8 cellular contexts compared by ENCODE assay signal in the genomic region with DNA sequence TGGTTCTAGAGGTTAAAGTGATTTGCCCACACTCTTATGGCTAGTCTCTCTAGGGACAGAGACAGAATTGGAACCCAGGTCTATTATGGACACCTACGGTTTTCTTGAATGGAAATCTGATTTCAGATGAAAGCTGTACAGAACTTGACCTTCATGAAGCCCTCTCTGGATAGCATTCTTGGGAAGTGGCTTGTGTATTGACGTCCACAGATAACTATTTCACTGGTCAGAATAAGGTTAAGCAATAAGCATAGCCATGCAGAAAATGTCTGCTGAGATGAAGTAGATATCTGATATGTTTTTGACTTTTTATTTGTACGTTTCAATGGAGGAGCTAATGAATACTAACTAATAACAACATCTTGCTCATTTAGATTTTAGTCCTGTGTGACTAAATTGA. TPM values are rescaled to one million over a fixed set of nuclear protein-coding genes. Genes with fewer than 3 reads are reported as not detected.
DNase-seq lines count a peak whose midpoint lies in the region; ATAC-seq, FAIRE-seq and TF ChIP-seq lines count a peak whose summit lies in the region.

No MANE protein-coding gene starts in this region.

- H4K20me1 ChIP-seq in K562 (replicated peaks; ENCODE audit: control insufficient read depth, insufficient read depth, low read length): no peaks in the 10 kb centered on the region

- POLR2A ChIA-PET in K562 (lab: Yijun Ruan, JAX): interaction anchor here (0.7 to 2.0 kb wide), 3 partner anchors 8 to 13 kb away, joined by 3 to 5 read pairs (median 3); no protein-coding TSS in a partner anchor

- H3K36me3 Mint-ChIP-seq in activated T-cell treated with anti-CD3 and anti-CD28 coated beads, Interleukin-2, amount 50 U/mL, for 24 hours (ENCODE audit: low read depth): no peaks in the 10 kb centered on the region

- no peak overlapping the region for H3K27ac ChIP-seq in K562 (ENCODE audit: extremely low read depth, low read depth, low read length)
- peak overlapping the region; percentile 73 to 88 (median 83) for H3K27ac ChIP-seq in transverse colon

- H3K4me3 ChIP-seq in K562 (no peak overlapping the region; the same call in 1 of the 2 replicates), transverse colon (peak overlapping the region in 1 of 4 donors; percentile 64)

- no peak for TF ChIP-seq CTCF in K562 (IDR thresholded peaks at IDR 0.05 in 2 of 3, conservative IDR thresholded peaks at IDR 0.05 in 1 of 3; ENCODE audit: insufficient read depth in 2 of 3, low read depth in 1 of 3, low read length in 3 of 3)
- TF ChIP-seq CTCF in transverse colon (IDR thresholded peaks at IDR 0.05): no peak

- H3K36me3 ChIP-seq in K562 (ENCODE audit: control insufficient read depth, insufficient read depth, low read length): no peaks in the 10 kb centered on the region
- no peaks in the 10 kb centered on the region for H3K36me3 ChIP-seq in transverse colon

- H3K4me3 Mint-ChIP-seq in activated T-cell treated with anti-CD3 and anti-CD28 coated beads, Interleukin-2, amount 50 U/mL, for 24 hours: peak overlapping the region; percentile 63

- 13% methylated on average over 3 of the region's 3 CpGs for WGBS in K562 (ENCODE audit: insufficient coverage, low coverage, missing lambda C conversion rate)
- 55 to 70% methylated on average over 1 to 3 of the region's 3 CpGs for WGBS in transverse colon (ENCODE audit: low coverage in 1 of 2), 2 donors

- no peaks in the 10 kb centered on the region for H3K9me3 ChIP-seq in K562 (replicated peaks; ENCODE audit: control insufficient read depth, insufficient read depth, low read depth, low read length)
- H3K9me3 ChIP-seq in transverse colon: no peaks in the 10 kb centered on the region

- no peaks in the 10 kb centered on the region for H3K9me3 Mint-ChIP-seq in activated T-cell treated with anti-CD3 and anti-CD28 coated beads, Interleukin-2, amount 50 U/mL, for 24 hours

- CTCF ChIA-PET in K562 (lab: Yijun Ruan, JAX; ENCODE audit: low intra/inter-chr PET ratio): no interaction called here

- no peak overlapping the region for H2AFZ ChIP-seq in K562 (ENCODE audit: low read depth, low read length)

- no TSS peak for BruUV-seq in K562 (replicated peaks; lab: Mats Ljungman, UMichigan)

- peak overlapping the region in 1 of 2 experiments; percentile 39; a peak in 2 of 4 replicates for H3K9ac ChIP-seq in K562 (ENCODE audit: insufficient read depth in 1 of 2, low read depth in 2 of 2, low read length in 2 of 2)

- H3K27me3 ChIP-seq in K562 (ENCODE audit: control insufficient read depth in 2 of 2, insufficient read depth in 2 of 2, low read length in 2 of 2): peaks cover 24 to 25% of the 10 kb centered on the region in 2 experiments; a peak in 4 of 5 replicates
- peaks cover 24% of the 10 kb centered on the region for H3K27me3 ChIP-seq in transverse colon

- H3K9me1 ChIP-seq in K562 (ENCODE audit: control insufficient read depth, insufficient read depth, low read length): no peaks in the 10 kb centered on the region

- in situ Hi-C loops in K562 (cut with MboI) (no loop called here), transverse colon (cut with MboI; ENCODE audit: low pct_ligation_motif_present in 1 of 4, low pct_unique_long_range_greater_than_20kb in 1 of 4, low sequenced_read_pairs in 3 of 4) (loop anchor here in 1 of 4 donors (25.0 kb wide), 1 partner anchor 111 kb away; no protein-coding TSS in a partner anchor)

- no peak overlapping the region for H3K27ac Mint-ChIP-seq in activated T-cell treated with anti-CD3 and anti-CD28 coated beads, Interleukin-2, amount 50 U/mL, for 24 hours

- peaks cover 9 to 19% of the 10 kb centered on the region in 2 experiments; a peak in 4 of 5 replicates for H3K4me1 ChIP-seq in K562 (replicated peaks in 1 of 2; ENCODE audit: control insufficient read depth in 2 of 2, insufficient read depth in 2 of 2, low read length in 2 of 2)
- peaks cover 13 to 30% (median 19%) of the 10 kb centered on the region in 4 donors for H3K4me1 ChIP-seq in transverse colon

- no peak for FAIRE-seq in K562 (lab: Jason Lieb, UNC)

- peak overlapping the region; percentile 85 for H3K4me2 ChIP-seq in K562 (ENCODE audit: insufficient read depth, low read length)

- H3K79me2 ChIP-seq in K562 (ENCODE audit: control insufficient read depth, insufficient read depth, low read length): no peaks in the 10 kb centered on the region

- TF ChIP-seq EP300 in K562 (IDR thresholded peaks at IDR 0.05; ENCODE audit: low read length) (no peak), transverse colon (IDR thresholded peaks at IDR 0.05; ENCODE audit: low read depth) (no peak)

- intact Hi-C loops in K562 (cut with micrococcal nuclease) (no loop called here), transverse colon (cut with DNase I; ENCODE audit: low total_unique reads) (no loop called here)

- H3K27me3 Mint-ChIP-seq in activated T-cell treated with anti-CD3 and anti-CD28 coated beads, Interleukin-2, amount 50 U/mL, for 24 hours: peaks cover 81% of the 10 kb centered on the region

- H3K4me1 Mint-ChIP-seq in activated T-cell treated with anti-CD3 and anti-CD28 coated beads, Interleukin-2, amount 50 U/mL, for 24 hours (ENCODE audit: low read depth): peaks cover 21% of the 10 kb centered on the region

- no peak for DNase-seq in activated T-cell treated with anti-CD3 and anti-CD28 coated beads, Interleukin-2, amount 50 U/mL, for 24 hours
- DNase-seq in activated T-cell treated with anti-CD3 and anti-CD28 coated beads, Interleukin-2, amount 50 U/mL, for 48 hours: no peak
- DNase-seq in K562 (ENCODE audit: extremely low read depth in 1 of 4, low spot score in 3 of 4) (no peak), kidney tubule cell (ENCODE audit: low spot score) (peak; percentile 36), transverse colon (no peak), SW 1271 (lab: John Stamatoyannopoulos, UW) (no peak)

- no peak for TF ChIP-seq RAD21 in K562 (CRISPR knock-in tag; conservative IDR thresholded peaks at IDR 0.05 in 1 of 2, IDR thresholded peaks at IDR 0.05 in 1 of 2)

- ATAC-seq in K562: no peak
- ATAC-seq in HG02571 (IDR thresholded peaks at IDR 0.05; ENCODE audit: unreplicated experiment): no peak
- ATAC-seq in HG03175 (IDR thresholded peaks at IDR 0.05; ENCODE audit: unreplicated experiment): no peak

- no peak for TF ChIP-seq POLR2A in K562 (conservative IDR thresholded peaks at IDR 0.05)
- no peak for TF ChIP-seq POLR2A in transverse colon (IDR thresholded peaks at IDR 0.05)

TF ChIP-seq in K562, 482 proteins besides CTCF, POLR2A, EP300 and RAD21:
- TF ChIP-seq CEBPB (tag; IDR thresholded peaks at IDR 0.05): peak; percentile 60; the same call in 1 of the 2 replicates
- no peak for TF ChIP-seq CEBPG (CRISPR knock-in tag; IDR thresholded peaks at IDR 0.05)
- TF ChIP-seq CEBPG (tag; conservative IDR thresholded peaks at IDR 0.05 in 1 of 2, IDR thresholded peaks at IDR 0.05 in 1 of 2): peak in 1 of 2 experiments; percentile 11; a peak in 1 of 4 replicates
- TF ChIP-seq ZNF445 (CRISPR knock-in tag; IDR thresholded peaks at IDR 0.05; ENCODE audit: low read depth): no peak

RNA-seq across cellular contexts. Expression of a gene that starts 1.1 kb away (rescaled TPM):
- total RNA-seq in K562 (2011; cell fraction: chromatin; rRNA removed; ENCODE audit: low replicate concordance): 7.0 and 10.5 TPM in 2 replicates
- 2.7 and 3.4 TPM in 2 replicates for total RNA-seq in K562 (2011; cell fraction: nucleolus; rRNA removed)
- 6.2 and 10.2 TPM in 2 replicates for total RNA-seq in K562 (2011; cell fraction: nucleoplasm; rRNA removed)
- total RNA-seq in K562 (2014; rRNA removed) (1.3 TPM in 2 replicates), K562 (2014; rRNA removed; fragmentation: Illumina TruSeq; extraction: Trizol) (1.7 and 1.9 TPM in 2 replicates), K562 (2015; rRNA removed; fragmentation: Illumina TruSeq; extraction: Trizol) (0.75 and 0.94 TPM in 2 replicates), K562 (2021) (1.3 and 1.4 TPM in 2 replicates), transverse colon (1 to 10 TPM in 3 of 4 donors, not detected in 1; 1.3 to 9.4 (median 1.5) TPM)
- polyA plus RNA-seq in K562 (2011; rRNA removed) (4.8 and 5.1 TPM in 2 replicates), K562 (2014; fragmentation: Illumina TruSeq; extraction: Trizol) (1.3 and 1.8 TPM in 2 replicates), K562 (2014; fragmentation: Nextera tagmentation; extraction: Ambion mirVana) (1 to 10 TPM; 1.6 to 1.7 TPM), K562 (2014; rRNA removed) (1.5 and 1.8 TPM in 2 replicates)
- polyA plus RNA-seq in K562 (2011; cell fraction: cytosol; rRNA removed): 2.1 and 4.5 TPM in 2 replicates
- 7.0 and 8.1 TPM in 2 replicates for polyA plus RNA-seq in K562 (2011; cell fraction: nucleus; rRNA removed)
- 1.0 and 2.1 TPM in 2 replicates for polyA plus RNA-seq in K562 (2012)
- polyA minus RNA-seq in K562 (2011; rRNA and poly(A)+ RNA removed): 2.9 and 3.4 TPM in 2 replicates
- polyA minus RNA-seq in K562 (2011; cell fraction: cytosol; rRNA and poly(A)+ RNA removed): 1.2 and 2.9 TPM in 2 replicates
- 1.9 and 3.1 TPM in 2 replicates for polyA minus RNA-seq in K562 (2011; cell fraction: nucleus; rRNA and poly(A)+ RNA removed)

RNA-seq across cellular contexts. Expression of a gene that starts 10.0 kb away (rescaled TPM):
- total RNA-seq in K562 (2011; cell fraction: chromatin; rRNA removed; ENCODE audit: low replicate concordance): 78.5 and 317 TPM in 2 replicates
- 35.7 and 50.3 TPM in 2 replicates for total RNA-seq in K562 (2011; cell fraction: nucleolus; rRNA removed)
- total RNA-seq in K562 (2011; cell fraction: nucleoplasm; rRNA removed): 118 and 168 TPM in 2 replicates
- 25.6 and 29.5 TPM in 2 replicates for total RNA-seq in K562 (2014; rRNA removed)
- 51.7 and 61.3 TPM in 2 replicates for total RNA-seq in K562 (2014; rRNA removed; fragmentation: Illumina TruSeq; extraction: Trizol)
- total RNA-seq in K562 (2015; rRNA removed; fragmentation: Illumina TruSeq; extraction: Trizol): 43.6 and 47.0 TPM in 2 replicates
- 39.9 and 44.6 TPM in 2 replicates for total RNA-seq in K562 (2021)
- 13.5 and 27.1 TPM in 2 replicates for polyA plus RNA-seq in K562 (2011; rRNA removed)
- 7.2 and 10.3 TPM in 2 replicates for polyA plus RNA-seq in K562 (2011; cell fraction: cytosol; rRNA removed)
- 20.7 and 25.6 TPM in 2 replicates for polyA plus RNA-seq in K562 (2011; cell fraction: nucleus; rRNA removed)
- 22.6 and 24.8 TPM in 2 replicates for polyA plus RNA-seq in K562 (2012)
- 29.9 and 32.6 TPM in 2 replicates for polyA plus RNA-seq in K562 (2014; fragmentation: Illumina TruSeq; extraction: Trizol)
- 1 to 10 TPM; 3.5 to 4.6 TPM for polyA plus RNA-seq in K562 (2014; fragmentation: Nextera tagmentation; extraction: Ambion mirVana)
- polyA plus RNA-seq in K562 (2014; rRNA removed): 17.8 and 19.3 TPM in 2 replicates
- 104 and 139 TPM in 2 replicates for polyA minus RNA-seq in K562 (2011; rRNA and poly(A)+ RNA removed)
- polyA minus RNA-seq in K562 (2011; cell fraction: cytosol; rRNA and poly(A)+ RNA removed): 29.9 and 49.9 TPM in 2 replicates
- 49.0 and 56.1 TPM in 2 replicates for polyA minus RNA-seq in K562 (2011; cell fraction: nucleus; rRNA and poly(A)+ RNA removed)
- 100 to 1,000 TPM in 2 of 4 donors, 10 to 100 TPM in 2; 75.9 to 116 (median 94.3) TPM for total RNA-seq in transverse colon
